1 cellular context compared by ENCODE assay signal in genomic region chr5:140118294-140118936, GRCh38.
TF ChIP-seq lines count a peak whose summit lies in the region.

No MANE protein-coding gene starts in this region.

TF ChIP-seq in GM23338, 12 proteins besides CTCF, POLR2A, EP300 and RAD21:
- TF ChIP-seq JUNB (IDR thresholded peaks at IDR 0.05; ENCODE audit: unreplicated experiment) (no peak), ZNF331 (CRISPR knock-in tag; IDR thresholded peaks at IDR 0.05; ENCODE audit: low read depth) (no peak), ZNF114 (CRISPR knock-in tag; IDR thresholded peaks at IDR 0.05) (no peak), ZNF462 (CRISPR knock-in tag; IDR thresholded peaks at IDR 0.05) (no peak), ETS1 (IDR thresholded peaks at IDR 0.05) (no peak), EZH2phosphoT487 (IDR thresholded peaks at IDR 0.05; ENCODE audit: unreplicated experiment) (no peak), CREB1 (CRISPR knock-in tag; IDR thresholded peaks at IDR 0.05; ENCODE audit: low read depth) (no peak), POLR2AphosphoS5 (IDR thresholded peaks at IDR 0.05; ENCODE audit: low read depth) (no peak), STAT1 (IDR thresholded peaks at IDR 0.05; ENCODE audit: unreplicated experiment) (no peak), EZH2 (IDR thresholded peaks at IDR 0.05; ENCODE audit: low read depth, unreplicated experiment) (no peak), NANOG (IDR thresholded peaks at IDR 0.05; ENCODE audit: borderline replicate concordance) (no peak), REST (IDR thresholded peaks at IDR 0.05; ENCODE audit: unreplicated experiment) (no peak)
